1 cellular context compared by ENCODE assay signal in the genomic region with DNA sequence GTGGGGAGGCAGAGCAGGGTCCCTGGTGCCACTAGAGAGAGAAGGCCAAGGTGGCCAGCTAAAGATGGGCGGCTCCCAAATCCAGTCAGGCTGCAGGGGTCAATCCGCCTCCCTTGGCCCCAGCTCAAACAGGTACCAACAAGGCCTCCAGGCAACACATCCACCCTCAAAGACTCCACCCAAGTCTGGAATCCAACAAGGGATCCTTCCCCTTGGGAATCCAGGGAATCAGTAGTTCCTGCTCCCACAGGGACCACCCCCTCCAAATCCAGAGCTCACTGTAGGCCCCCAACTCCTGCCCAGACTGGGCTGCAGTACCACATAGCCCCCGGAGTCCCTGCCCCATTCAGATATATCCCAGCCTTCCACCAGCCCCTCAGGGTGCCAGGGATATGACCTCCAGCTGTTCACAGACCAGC.
TF ChIP-seq lines count a peak whose summit lies in the region.

No MANE protein-coding gene starts in this region.

TF ChIP-seq in GM12878, 131 proteins besides CTCF, POLR2A, EP300 and RAD21:
- TF ChIP-seq BACH1 (IDR thresholded peaks at IDR 0.05; ENCODE audit: borderline replicate concordance) (no peak), ELK1 (IDR thresholded peaks at IDR 0.05; ENCODE audit: low read depth, low read length) (no peak), SIN3A (IDR thresholded peaks at IDR 0.05; ENCODE audit: low read depth, low read length) (no peak), HDAC6 (IDR thresholded peaks at IDR 0.05; ENCODE audit: unreplicated experiment) (no peak), IRF4 (IDR thresholded peaks at IDR 0.05; ENCODE audit: low read depth, low read length) (no peak), SMAD5 (IDR thresholded peaks at IDR 0.05; ENCODE audit: low read depth) (no peak), ETV6 (conservative IDR thresholded peaks at IDR 0.05 in 1 of 2, IDR thresholded peaks at IDR 0.05 in 1 of 2; ENCODE audit: borderline replicate concordance in 1 of 2, low read depth in 1 of 2) (no peak), RAD51 (IDR thresholded peaks at IDR 0.05) (no peak), ZSCAN29 (IDR thresholded peaks at IDR 0.05) (no peak), SREBF2 (IDR thresholded peaks at IDR 0.05; ENCODE audit: low read length) (no peak), MEF2B (IDR thresholded peaks at IDR 0.05; ENCODE audit: partially characterized antibody, poor library complexity, severe bottlenecking) (no peak), SPI1 (IDR thresholded peaks at IDR 0.05; ENCODE audit: borderline replicate concordance, insufficient read depth, low read depth, low read length) (no peak)
- TF ChIP-seq, protein P1, sequence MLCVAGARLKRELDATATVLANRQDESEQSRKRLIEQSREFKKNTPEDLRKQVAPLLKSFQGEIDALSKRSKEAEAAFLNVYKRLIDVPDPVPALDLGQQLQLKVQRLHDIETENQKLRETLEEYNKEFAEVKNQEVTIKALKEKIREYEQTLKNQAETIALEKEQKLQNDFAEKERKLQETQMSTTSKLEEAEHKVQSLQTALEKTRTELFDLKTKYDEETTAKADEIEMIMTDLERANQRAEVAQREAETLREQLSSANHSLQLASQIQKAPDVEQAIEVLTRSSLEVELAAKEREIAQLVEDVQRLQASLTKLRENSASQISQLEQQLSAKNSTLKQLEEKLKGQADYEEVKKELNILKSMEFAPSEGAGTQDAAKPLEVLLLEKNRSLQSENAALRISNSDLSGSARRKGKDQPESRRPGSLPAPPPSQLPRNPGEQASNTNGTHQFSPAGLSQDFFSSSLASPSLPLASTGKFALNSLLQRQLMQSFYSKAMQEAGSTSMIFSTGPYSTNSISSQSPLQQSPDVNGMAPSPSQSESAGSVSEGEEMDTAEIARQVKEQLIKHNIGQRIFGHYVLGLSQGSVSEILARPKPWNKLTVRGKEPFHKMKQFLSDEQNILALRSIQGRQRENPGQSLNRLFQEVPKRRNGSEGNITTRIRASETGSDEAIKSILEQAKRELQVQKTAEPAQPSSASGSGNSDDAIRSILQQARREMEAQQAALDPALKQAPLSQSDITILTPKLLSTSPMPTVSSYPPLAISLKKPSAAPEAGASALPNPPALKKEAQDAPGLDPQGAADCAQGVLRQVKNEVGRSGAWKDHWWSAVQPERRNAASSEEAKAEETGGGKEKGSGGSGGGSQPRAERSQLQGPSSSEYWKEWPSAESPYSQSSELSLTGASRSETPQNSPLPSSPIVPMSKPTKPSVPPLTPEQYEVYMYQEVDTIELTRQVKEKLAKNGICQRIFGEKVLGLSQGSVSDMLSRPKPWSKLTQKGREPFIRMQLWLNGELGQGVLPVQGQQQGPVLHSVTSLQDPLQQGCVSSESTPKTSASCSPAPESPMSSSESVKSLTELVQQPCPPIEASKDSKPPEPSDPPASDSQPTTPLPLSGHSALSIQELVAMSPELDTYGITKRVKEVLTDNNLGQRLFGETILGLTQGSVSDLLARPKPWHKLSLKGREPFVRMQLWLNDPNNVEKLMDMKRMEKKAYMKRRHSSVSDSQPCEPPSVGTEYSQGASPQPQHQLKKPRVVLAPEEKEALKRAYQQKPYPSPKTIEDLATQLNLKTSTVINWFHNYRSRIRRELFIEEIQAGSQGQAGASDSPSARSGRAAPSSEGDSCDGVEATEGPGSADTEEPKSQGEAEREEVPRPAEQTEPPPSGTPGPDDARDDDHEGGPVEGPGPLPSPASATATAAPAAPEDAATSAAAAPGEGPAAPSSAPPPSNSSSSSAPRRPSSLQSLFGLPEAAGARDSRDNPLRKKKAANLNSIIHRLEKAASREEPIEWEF (IDR thresholded peaks at IDR 0.05; ENCODE audit: insufficient replicate concordance, low read depth, low read length), result no peak
- TF ChIP-seq, protein P2, sequence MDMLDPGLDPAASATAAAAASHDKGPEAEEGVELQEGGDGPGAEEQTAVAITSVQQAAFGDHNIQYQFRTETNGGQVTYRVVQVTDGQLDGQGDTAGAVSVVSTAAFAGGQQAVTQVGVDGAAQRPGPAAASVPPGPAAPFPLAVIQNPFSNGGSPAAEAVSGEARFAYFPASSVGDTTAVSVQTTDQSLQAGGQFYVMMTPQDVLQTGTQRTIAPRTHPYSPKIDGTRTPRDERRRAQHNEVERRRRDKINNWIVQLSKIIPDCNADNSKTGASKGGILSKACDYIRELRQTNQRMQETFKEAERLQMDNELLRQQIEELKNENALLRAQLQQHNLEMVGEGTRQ (IDR thresholded peaks at IDR 0.05; ENCODE audit: borderline replicate concordance, low read depth, low read length), result no peak
- TF ChIP-seq, protein P3, sequence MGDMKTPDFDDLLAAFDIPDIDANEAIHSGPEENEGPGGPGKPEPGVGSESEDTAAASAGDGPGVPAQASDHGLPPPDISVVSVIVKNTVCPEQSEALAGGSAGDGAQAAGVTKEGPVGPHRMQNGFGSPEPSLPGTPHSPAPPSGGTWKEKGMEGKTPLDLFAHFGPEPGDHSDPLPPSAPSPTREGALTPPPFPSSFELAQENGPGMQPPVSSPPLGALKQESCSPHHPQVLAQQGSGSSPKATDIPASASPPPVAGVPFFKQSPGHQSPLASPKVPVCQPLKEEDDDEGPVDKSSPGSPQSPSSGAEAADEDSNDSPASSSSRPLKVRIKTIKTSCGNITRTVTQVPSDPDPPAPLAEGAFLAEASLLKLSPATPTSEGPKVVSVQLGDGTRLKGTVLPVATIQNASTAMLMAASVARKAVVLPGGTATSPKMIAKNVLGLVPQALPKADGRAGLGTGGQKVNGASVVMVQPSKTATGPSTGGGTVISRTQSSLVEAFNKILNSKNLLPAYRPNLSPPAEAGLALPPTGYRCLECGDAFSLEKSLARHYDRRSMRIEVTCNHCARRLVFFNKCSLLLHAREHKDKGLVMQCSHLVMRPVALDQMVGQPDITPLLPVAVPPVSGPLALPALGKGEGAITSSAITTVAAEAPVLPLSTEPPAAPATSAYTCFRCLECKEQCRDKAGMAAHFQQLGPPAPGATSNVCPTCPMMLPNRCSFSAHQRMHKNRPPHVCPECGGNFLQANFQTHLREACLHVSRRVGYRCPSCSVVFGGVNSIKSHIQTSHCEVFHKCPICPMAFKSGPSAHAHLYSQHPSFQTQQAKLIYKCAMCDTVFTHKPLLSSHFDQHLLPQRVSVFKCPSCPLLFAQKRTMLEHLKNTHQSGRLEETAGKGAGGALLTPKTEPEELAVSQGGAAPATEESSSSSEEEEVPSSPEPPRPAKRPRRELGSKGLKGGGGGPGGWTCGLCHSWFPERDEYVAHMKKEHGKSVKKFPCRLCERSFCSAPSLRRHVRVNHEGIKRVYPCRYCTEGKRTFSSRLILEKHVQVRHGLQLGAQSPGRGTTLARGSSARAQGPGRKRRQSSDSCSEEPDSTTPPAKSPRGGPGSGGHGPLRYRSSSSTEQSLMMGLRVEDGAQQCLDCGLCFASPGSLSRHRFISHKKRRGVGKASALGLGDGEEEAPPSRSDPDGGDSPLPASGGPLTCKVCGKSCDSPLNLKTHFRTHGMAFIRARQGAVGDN (IDR thresholded peaks at IDR 0.05), result no peak
